21 cellular contexts compared by ENCODE assay signal in the genomic region with DNA sequence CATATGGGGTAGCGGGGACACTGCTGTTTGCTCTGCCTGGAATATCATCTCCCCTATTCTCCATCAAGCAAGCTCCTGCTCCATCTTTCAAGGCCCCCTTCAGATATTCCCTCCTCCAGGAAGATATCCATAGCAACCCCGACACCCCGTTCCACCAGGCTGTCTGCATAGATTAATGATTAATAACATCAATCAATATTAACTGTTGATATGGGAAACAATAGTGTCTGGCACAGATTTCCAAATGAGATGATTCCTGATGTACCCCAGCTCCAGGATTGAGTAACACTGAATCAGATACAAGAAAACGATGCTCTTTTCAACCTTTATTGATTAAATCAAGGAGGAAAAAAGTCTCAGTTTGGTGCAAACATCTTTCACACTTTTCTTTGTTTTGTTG. TPM values are rescaled to one million over a fixed set of nuclear protein-coding genes. Genes with fewer than 3 reads are reported as not detected.
DNase-seq lines count a peak whose midpoint lies in the region; ATAC-seq and TF ChIP-seq lines count a peak whose summit lies in the region.
"Had no signal": no experiment of that assay in that cellular context is flagged by ENCODE, and none has a peak within 500 bp of the region (broad histone marks: within the 10 kb centered on the region; RNA-seq: fewer than 3 reads in every experiment).

No MANE protein-coding gene starts in this region.

- intact Hi-C loops in natural killer cell (cut with micrococcal nuclease): no loop called here

- ATAC-seq in stimulated activated naive CD8-positive, alpha-beta T cell treated with anti-CD3 and anti-CD28 coated beads, Interleukin-15, amount 100 ng/mL, for 72 hours: no peak
- ATAC-seq in stimulated activated naive CD8-positive, alpha-beta T cell treated with anti-CD3 and anti-CD28 coated beads, Interleukin-15, Interleukin-2, amounts not matched to agents 100 U/mL and 50 U/mL, for 24 hours: no peak
- ATAC-seq in natural killer cell (no peak), GM19328 (IDR thresholded peaks at IDR 0.05; ENCODE audit: unreplicated experiment) (no peak), GM18861 (IDR thresholded peaks at IDR 0.05; ENCODE audit: unreplicated experiment) (no peak)
- ATAC-seq: GM23338, Panc1 had no signal

- H3K36me3 Mint-ChIP-seq in chondrocyte (ENCODE audit: low read depth) (no peaks in the 10 kb centered on the region), natural killer cell (no peaks in the 10 kb centered on the region)

- H3K9me3 Mint-ChIP-seq in stimulated activated naive CD8-positive, alpha-beta T cell treated with anti-CD3 and anti-CD28 coated beads, Interleukin-15, amount 100 ng/mL, for 72 hours: no peaks in the 10 kb centered on the region
- H3K9me3 Mint-ChIP-seq in chondrocyte (ENCODE audit: low read depth) (no peaks in the 10 kb centered on the region), natural killer cell (no peaks in the 10 kb centered on the region)
- H3K9me3 Mint-ChIP-seq: GM23338 had no signal

- H3K4me1 Mint-ChIP-seq in stimulated activated naive CD8-positive, alpha-beta T cell treated with anti-CD3 and anti-CD28 coated beads, Interleukin-15, amount 100 ng/mL, for 72 hours: peaks cover 67% of the 10 kb centered on the region
- H3K4me1 Mint-ChIP-seq in chondrocyte (ENCODE audit: low read depth) (no peaks in the 10 kb centered on the region), natural killer cell (peaks cover 59 to 75% of the 10 kb centered on the region in 2 donors)

- no peak for DNase-seq in stimulated activated naive CD8-positive, alpha-beta T cell treated with anti-CD3 and anti-CD28 coated beads, Interleukin-15, amount 100 ng/mL, for 72 hours
- no peak for DNase-seq in stimulated activated naive CD8-positive, alpha-beta T cell treated with anti-CD3 and anti-CD28 coated beads, Interleukin-15, Interleukin-2, amounts not matched to agents 100 U/mL and 50 U/mL, for 24 hours
- peak; percentile 11 for DNase-seq in chondrocyte (ENCODE audit: low spot score)
- DNase-seq in natural killer cell: no peak
- DNase-seq in GF-D8 (lab: John Stamatoyannopoulos, UW): no peak
- DNase-seq in NOMO-1 (lab: John Stamatoyannopoulos, UW; ENCODE audit: unreplicated experiment in 2 of 2): no peak
- DNase-seq: DMS79; KG1; NCI-H1105 treated with DMSO at 0.1 percent for 48 hours; NCI-H2029 treated with DMSO at 0.1 percent for 48 hours; NCI-H2171; NCI-H345; NCI-H774; NK-92 treated with Interleukin-12 subunit alpha and Interleukin-12 subunit beta, amount 100 ng/mL, for 24 hours; SIG-M5 had no signal

- H3K4me3 Mint-ChIP-seq in stimulated activated naive CD8-positive, alpha-beta T cell treated with anti-CD3 and anti-CD28 coated beads, Interleukin-15, amount 100 ng/mL, for 72 hours: peak overlapping the region; percentile 7 to 31
- no peak overlapping the region for H3K4me3 Mint-ChIP-seq in chondrocyte (ENCODE audit: unreplicated experiment)
- H3K4me3 Mint-ChIP-seq in natural killer cell: peak overlapping the region; percentile 61
- H3K4me3 Mint-ChIP-seq: GM23338 had no signal

- H3K27me3 Mint-ChIP-seq in stimulated activated naive CD8-positive, alpha-beta T cell treated with anti-CD3 and anti-CD28 coated beads, Interleukin-15, amount 100 ng/mL, for 72 hours: no peaks in the 10 kb centered on the region
- H3K27me3 Mint-ChIP-seq in chondrocyte (ENCODE audit: low read depth) (peaks cover 27% of the 10 kb centered on the region), natural killer cell (ENCODE audit: low read depth in 2 of 2) (no peaks in the 10 kb centered on the region)

- H3K27ac Mint-ChIP-seq in stimulated activated naive CD8-positive, alpha-beta T cell treated with anti-CD3 and anti-CD28 coated beads, Interleukin-15, amount 100 ng/mL, for 72 hours: no peak overlapping the region
- H3K27ac Mint-ChIP-seq in chondrocyte (ENCODE audit: unreplicated experiment) (no peak overlapping the region), natural killer cell (peak overlapping the region; percentile 87 to 89)
- H3K27ac Mint-ChIP-seq: GM23338 had no signal

- TF ChIP-seq CTCF in chondrocyte (IDR thresholded peaks at IDR 0.05) (no peak), natural killer cell (IDR thresholded peaks at IDR 0.05) (no peak)

RNA-seq across cellular contexts. Expression of a gene that starts 7.5 kb away (rescaled TPM):
- total RNA-seq in chondrocyte: 75.8 to 80.3 TPM (median 77.1 TPM) in 3 replicates
- total RNA-seq in natural killer cell: 100 to 1,000 TPM; 145 to 206 (median 155) TPM

RNA-seq across cellular contexts. Expression of a gene that starts 20.3 kb away (rescaled TPM):
- total RNA-seq in chondrocyte (not detected in 3 replicates), natural killer cell (not detected)
- total RNA-seq: A172, HT1080 had no signal

RNA-seq across cellular contexts. Expression of a gene that starts 24.3 kb away (rescaled TPM):
- total RNA-seq in chondrocyte: not detected in 3 replicates
- under 1 TPM in 1 of 3 donors, not detected in 2; 0.59 TPM for total RNA-seq in natural killer cell
- total RNA-seq: A172, GM23338, HT1080 had no signal

RNA-seq across cellular contexts. Expression of a gene that starts 59.9 kb away (rescaled TPM):
- total RNA-seq in chondrocyte (2.5 to 6.2 TPM (median 3.5 TPM) in 3 replicates), natural killer cell (100 to 1,000 TPM in 1 of 3 donors, 10 to 100 TPM in 2; 75.3 to 105 (median 76.3) TPM)

Comparison
In these comparisons a context has a peak if more than half of its experiments do, and no peak if none do; other contexts are left out.
1. H3K27ac Mint-ChIP-seq: peak in natural killer cell (2 of 2); none in stimulated activated naive CD8-positive, alpha-beta T cell treated with anti-CD3 and anti-CD28 coated beads, Interleukin-15, amount 100 ng/mL, for 72 hours (0 of 2) and chondrocyte (single experiment).